ENCODE assay signal across 29 cellular contexts in the genomic region with DNA sequence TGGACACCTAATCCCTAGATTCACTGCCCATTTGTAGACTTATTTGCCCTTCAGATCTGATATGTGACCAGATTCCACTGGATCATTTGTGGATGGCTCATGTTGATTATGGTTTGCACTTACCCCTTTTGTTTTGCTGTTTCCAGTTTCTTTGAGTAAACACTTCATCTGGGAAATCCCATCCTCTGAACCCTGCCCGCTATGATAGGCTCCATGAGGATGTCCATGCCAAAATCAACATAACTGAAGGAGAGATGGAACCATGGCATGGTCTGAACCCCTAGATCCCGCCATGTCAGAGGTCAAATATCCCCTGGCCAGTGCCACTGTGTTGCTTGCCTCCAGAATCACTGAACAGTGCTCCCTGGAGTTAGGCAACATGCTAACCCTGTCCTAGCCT. TPM values are rescaled to one million over a fixed set of nuclear protein-coding genes. Genes with fewer than 3 reads are reported as not detected.
"Had no signal": no experiment of that assay in that cellular context is flagged by ENCODE, and none has a peak within 500 bp of the region (broad histone marks: within the 10 kb centered on the region; RNA-seq: fewer than 3 reads in every experiment).

No MANE protein-coding gene starts in this region.

- H3K4me3 ChIP-seq: adrenal gland, body of pancreas had no signal

- H3K27ac ChIP-seq: adrenal gland had no signal

- H3K27me3 ChIP-seq: adrenal gland, body of pancreas had no signal

- DNase-seq: activated CD4-positive, alpha-beta memory T cell treated with anti-CD3 and anti-CD28 coated beads for 36 hours; activated CD4-positive, alpha-beta T cell treated with anti-CD3 and anti-CD28 coated beads for 36 hours; activated CD4-positive, alpha-beta T cell treated with anti-CD3 and anti-CD28 coated beads, Interleukin-2, amount 10 ng/mL, durations not matched to agents 24 days and 14 days; activated CD4-positive, CD25-positive, alpha-beta regulatory T cell; activated CD4-positive, CD25-positive, alpha-beta regulatory T cell treated with anti-CD3 and anti-CD28 coated beads, Interleukin-2, amount 50 U/mL, for 72 hours; activated CD8-positive, alpha-beta memory T cell treated with anti-CD3 and anti-CD28 coated beads, Interleukin-2, amount 10 ng/mL, durations not matched to agents 7 days and 5 days; activated CD8-positive, alpha-beta memory T cell treated with anti-CD3 and anti-CD28 coated beads, Interleukin-2, amount 50 U/mL, for 4 hours; activated CD8-positive, alpha-beta T cell treated with anti-CD3 and anti-CD28 coated beads, Interleukin-2, amount 10 ng/mL, durations not matched to agents 7 days and 5 days; activated effector memory CD4-positive, alpha-beta T cell treated with anti-CD3 and anti-CD28 coated beads, Interleukin-2, amount 50 U/mL, for 16 hours; activated naive CD4-positive, alpha-beta T cell treated with anti-CD3 and anti-CD28 coated beads for 36 hours; activated naive CD8-positive, alpha-beta T cell treated with anti-CD3 and anti-CD28 coated beads for 36 hours; activated naive CD8-positive, alpha-beta T cell treated with anti-CD3 and anti-CD28 coated beads, Interleukin-2, amount 50 U/mL, for 24 hours; activated T-cell treated with anti-CD3 and anti-CD28 coated beads, Interleukin-2, amount 50 U/mL, for 1 hour; activated T-cell treated with anti-CD3 and anti-CD28 coated beads, Interleukin-2, amount 50 U/mL, for 48 hours; adrenal gland; amygdala; aorta; body of pancreas; caudate nucleus; cortex of kidney; effector memory CD4-positive, alpha-beta T cell; endodermal cell; foreskin fibroblast; head of caudate nucleus; T-helper 1 cell; T-helper 17 cell; T1000 had no signal

- ATAC-seq: activated CD4-positive, alpha-beta T cell treated with anti-CD3 and anti-CD28 coated beads for 36 hours; activated CD8-positive, alpha-beta memory T cell treated with anti-CD3 and anti-CD28 coated beads, Interleukin-2, amount 10 ng/mL, durations not matched to agents 7 days and 5 days; activated CD8-positive, alpha-beta T cell treated with anti-CD3 and anti-CD28 coated beads, Interleukin-2, amount 10 ng/mL, durations not matched to agents 7 days and 5 days; activated naive CD8-positive, alpha-beta T cell treated with anti-CD3 and anti-CD28 coated beads, Interleukin-2, amount 50 U/mL, for 24 hours; body of pancreas; esophagus mucosa; T-helper 17 cell had no signal

RNA-seq across cellular contexts. Expression of a gene that starts 46.0 kb away (rescaled TPM):
- total RNA-seq: activated T-helper 2 cell treated with anti-CD3 and anti-CD28 coated beads, Interferon-gamma antibody, Interleukin-2, Interleukin-4, amounts not matched to agents 10 μg/mL and 5 μg/mL and 100 μg/mL, durations not matched to agents 14 hours and 24 hours and 36 hours had no signal
